Comparison of ENCODE assay signal across 28 cellular contexts in genomic region chr4:52704133-52704532, GRCh38. TPM values are rescaled to one million over a fixed set of nuclear protein-coding genes. Genes with fewer than 3 reads are reported as not detected.
A peak's percentile ranks its signal among the peaks of the same experiment; 100 is the strongest.
DNase-seq lines count a peak whose midpoint lies in the region; ATAC-seq and TF ChIP-seq lines count a peak whose summit lies in the region.
"Had no signal": no experiment of that assay in that cellular context is flagged by ENCODE, and none has a peak within 500 bp of the region (broad histone marks: within the 10 kb centered on the region; RNA-seq: fewer than 3 reads in every experiment).

No MANE protein-coding gene starts in this region.

- H2BK120ac ChIP-seq in mesenchymal stem cell (ENCODE audit: low read depth, low read length), result no peak overlapping the region

- H3K4me1 ChIP-seq in adipocyte (ENCODE audit: control insufficient read depth, insufficient read depth, low read length) (peaks cover 10% of the 10 kb centered on the region), mesenchymal stem cell (ENCODE audit: control insufficient read depth, insufficient read depth, low read depth, low read length) (no peaks in the 10 kb centered on the region), left lung (no peaks in the 10 kb centered on the region)
- H3K4me1 ChIP-seq: colonic mucosa had no signal

- H3K23ac ChIP-seq in mesenchymal stem cell (ENCODE audit: low read length in 2 of 2), result no peak overlapping the region

- H3K9ac ChIP-seq in adipocyte (ENCODE audit: low read length) (no peak overlapping the region), mesenchymal stem cell (ENCODE audit: low read length) (no peak overlapping the region)

- no peak overlapping the region for H2BK15ac ChIP-seq in mesenchymal stem cell (ENCODE audit: low read depth, poor library complexity, severe bottlenecking)

- H3K9me3 ChIP-seq in adipocyte (ENCODE audit: control insufficient read depth, low read length) (no peaks in the 10 kb centered on the region), mesenchymal stem cell (ENCODE audit: control insufficient read depth, low read length) (no peaks in the 10 kb centered on the region), left lung (no peaks in the 10 kb centered on the region)
- H3K9me3 ChIP-seq: colonic mucosa, MG63, ovary had no signal

- H2BK12ac ChIP-seq in mesenchymal stem cell (ENCODE audit: low read length in 2 of 2), result no peak overlapping the region

- H2BK5ac ChIP-seq in mesenchymal stem cell (ENCODE audit: low read depth, low read length, poor library complexity, severe bottlenecking), result no peak overlapping the region

- H3K27me3 ChIP-seq in adipocyte (replicated peaks; ENCODE audit: control insufficient read depth, insufficient read depth, low read length) (no peaks in the 10 kb centered on the region), mesenchymal stem cell (ENCODE audit: control insufficient read depth in 1 of 2, insufficient read depth in 1 of 2, low read length in 2 of 2) (no peaks in the 10 kb centered on the region), left lung (no peaks in the 10 kb centered on the region)
- H3K27me3 ChIP-seq: colonic mucosa, ovary had no signal

- H3K4ac ChIP-seq in mesenchymal stem cell (ENCODE audit: low read depth in 1 of 2, low read length in 2 of 2), result no peak overlapping the region

- peak; percentile 80 for ATAC-seq in left lobe of liver
- ATAC-seq in left lung, result no peak
- ATAC-seq in HG03159 (IDR thresholded peaks at IDR 0.05; ENCODE audit: unreplicated experiment), result no peak
- ATAC-seq: activated naive CD4-positive, alpha-beta T cell treated with anti-CD3 and anti-CD28 coated beads, Interleukin-2, amount 50 U/mL, for 72 hours; K562; stimulated activated memory B cell treated with anti-CD40 and anti-IgM and Interleukin-4, amounts not matched to agents 10 μg/mL and 1 μg/mL and 100 μg/mL, for 72 hours had no signal

- no peak for TF ChIP-seq CTCF in left lung (IDR thresholded peaks at IDR 0.05)

- intact Hi-C loops in left lung (cut with DNase I), result no loop called here

- no peak overlapping the region for H3K4me2 ChIP-seq in mesenchymal stem cell (ENCODE audit: low read length, poor library complexity, severe bottlenecking)

- H4K8ac ChIP-seq in mesenchymal stem cell (ENCODE audit: low read length), result no peak overlapping the region

- DNase-seq in DMS79 (lab: John Stamatoyannopoulos, UW), result peak; percentile 54
- DNase-seq in LHCN-M2 (ENCODE audit: low read depth), result peak; percentile 52
- peak; percentile 7 for DNase-seq in adipocyte (ENCODE audit: low read depth)
- DNase-seq in left lobe of liver (ENCODE audit: low spot score), result no peak
- no peak for DNase-seq in mesenchymal stem cell
- no peak for DNase-seq in left lung
- DNase-seq in AML-193 (lab: John Stamatoyannopoulos, UW), result no peak
- DNase-seq: activated CD4-positive, alpha-beta T cell treated with anti-CD3 and anti-CD28 coated beads for 48 hours; activated CD8-positive, alpha-beta memory T cell treated with anti-CD3 and anti-CD28 coated beads for 24 hours; activated effector memory CD4-positive, alpha-beta T cell treated with Interleukin-2 at 50 U/mL for 16 hours; anterior cingulate cortex; colonic mucosa; effector CD8-positive, alpha-beta T cell; GDM1; GOT3; MG63; NCI-H1417; NCI-H748 treated with DMSO at 0.1 percent for 48 hours; ovary; SIG-M5; trophoblast cell had no signal

- no peak overlapping the region for H3K18ac ChIP-seq in mesenchymal stem cell (ENCODE audit: low read depth in 1 of 2, low read length in 2 of 2)

- WGBS in mesenchymal stem cell, result 84% methylated on average over 1 of the region's 1 CpG

- no peak overlapping the region for H3K27ac ChIP-seq in mesenchymal stem cell (ENCODE audit: low read length, poor library complexity, severe bottlenecking)
- no peak overlapping the region for H3K27ac ChIP-seq in left lung
- H3K27ac ChIP-seq: C4-2B, colonic mucosa, ovary, skin epidermis, VCaP had no signal

- no peaks in the 10 kb centered on the region for H3K79me1 ChIP-seq in mesenchymal stem cell (replicated peaks; ENCODE audit: low read length, poor library complexity, severe bottlenecking)

- no peak overlapping the region for H2AFZ ChIP-seq in mesenchymal stem cell (ENCODE audit: low read depth, low read length)

- H3K4me3 ChIP-seq in adipocyte (ENCODE audit: low read length) (no peak overlapping the region), mesenchymal stem cell (ENCODE audit: insufficient read depth in 1 of 2, low read depth in 1 of 2, low read length in 2 of 2) (no peak overlapping the region), left lung (no peak overlapping the region)
- H3K4me3 ChIP-seq: colonic mucosa, K562, MG63, ovary, skin epidermis had no signal

- H2AK5ac ChIP-seq in mesenchymal stem cell (ENCODE audit: low read length, severe bottlenecking), result no peak overlapping the region

- H3K36me3 ChIP-seq in adipocyte (ENCODE audit: control insufficient read depth, insufficient read depth, low read length, severe bottlenecking), result no peaks in the 10 kb centered on the region
- H3K36me3 ChIP-seq in mesenchymal stem cell (ENCODE audit: control insufficient read depth in 1 of 2, insufficient read depth in 2 of 2, low read depth in 1 of 2, low read length in 2 of 2), result no peaks in the 10 kb centered on the region
- H3K36me3 ChIP-seq in left lung, result no peaks in the 10 kb centered on the region
- H3K36me3 ChIP-seq: colonic mucosa, MG63, ovary had no signal

- H3K14ac ChIP-seq in mesenchymal stem cell (ENCODE audit: low read length in 2 of 2), result no peak overlapping the region

- H4K91ac ChIP-seq in mesenchymal stem cell (ENCODE audit: low read length), result no peak overlapping the region

RNA-seq across cellular contexts. Expression of gene USP46, which starts 45.0 kb away (rescaled TPM):
- total RNA-seq in LHCN-M2 (2014; rRNA removed) (18.3 and 19.2 TPM in 2 replicates), left lobe of liver (4.9 TPM), left lung (10 to 100 TPM; 18.2 to 22.1 TPM)
- polyA plus RNA-seq in LHCN-M2 (2012), result 7.3 TPM
- 48.6 TPM for polyA plus RNA-seq in mesenchymal stem cell (2013, experiment 1 of 2)
- polyA plus RNA-seq in mesenchymal stem cell (2013, experiment 2 of 2), result 51.3 TPM

RNA-seq across cellular contexts. Expression of gene ERVMER34-1, which starts 47.1 kb away (rescaled TPM):
- 0.26 and 0.34 TPM in 2 replicates for total RNA-seq in LHCN-M2 (2014; rRNA removed)
- polyA plus RNA-seq in LHCN-M2 (2012), result 0.04 TPM
- not detected for total RNA-seq in left lobe of liver
- polyA plus RNA-seq in mesenchymal stem cell (2013, experiment 1 of 2), result 0.75 TPM
- 0.63 TPM for polyA plus RNA-seq in mesenchymal stem cell (2013, experiment 2 of 2)
- 1 to 10 TPM; 2.0 to 3.0 TPM for total RNA-seq in left lung

Comparison
In these comparisons a context has a peak if more than half of its experiments do, and no peak if none do; other contexts are left out.
1. DNase-seq: peak in DMS79 (single experiment), LHCN-M2 (single experiment) and adipocyte (single experiment); none in left lobe of liver (single experiment), mesenchymal stem cell (single experiment), left lung (0 of 2) and AML-193 (0 of 2).